In the genomic region with DNA sequence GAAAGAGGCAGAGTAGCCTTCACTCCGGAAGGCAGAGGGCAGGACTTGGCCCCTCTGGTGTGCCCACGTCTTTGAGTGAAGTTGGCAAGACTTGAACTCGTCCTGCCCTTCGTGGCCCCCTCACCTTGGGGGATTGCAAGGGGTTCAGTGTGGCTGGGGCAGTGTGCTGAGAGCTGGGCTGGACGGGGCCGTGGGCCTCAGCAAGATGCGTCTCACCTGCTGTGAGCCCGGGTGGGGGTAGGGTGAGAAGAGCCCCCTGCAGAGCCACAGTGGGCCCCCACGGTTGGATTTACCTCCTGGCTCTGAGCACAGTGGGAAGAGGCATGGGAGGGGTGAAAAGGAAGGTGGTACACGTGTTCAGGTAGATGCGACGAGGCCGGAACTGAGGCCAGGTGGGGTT, we compare ENCODE assay signal across 21 cellular contexts.
DNase-seq lines count a peak whose midpoint lies in the region; ATAC-seq and TF ChIP-seq lines count a peak whose summit lies in the region.
"Had no signal": no experiment of that assay in that cellular context is flagged by ENCODE, and none has a peak within 500 bp of the region (broad histone marks: within the 10 kb centered on the region; RNA-seq: fewer than 3 reads in every experiment).

No MANE protein-coding gene starts in this region.

- H3K27me3 Mint-ChIP-seq in WTC11 (ENCODE audit: low read depth) (no peaks in the 10 kb centered on the region), neural progenitor cell (ENCODE audit: insufficient read depth, low read depth) (peaks cover 7% of the 10 kb centered on the region)
- H3K27me3 Mint-ChIP-seq in stimulated activated memory B cell treated with anti-CD40 and anti-IgM and Interleukin-4, amounts not matched to agents 10 μg/mL and 1 μg/mL and 100 μg/mL, for 72 hours = peaks cover 69% of the 10 kb centered on the region

- H3K4me1 ChIP-seq in right atrium auricular region (no peaks in the 10 kb centered on the region), neural progenitor cell (peaks cover 7% of the 10 kb centered on the region)
- H3K4me1 ChIP-seq: HAP-1 had no signal

- H3K9me3 Mint-ChIP-seq in WTC11 (no peaks in the 10 kb centered on the region), neural progenitor cell (no peaks in the 10 kb centered on the region)
- H3K9me3 Mint-ChIP-seq in stimulated activated memory B cell treated with anti-CD40 and anti-IgM and Interleukin-4, amounts not matched to agents 10 μg/mL and 1 μg/mL and 100 μg/mL, for 72 hours = peaks cover 4% of the 10 kb centered on the region
- H3K9me3 Mint-ChIP-seq: CD8-positive, alpha-beta T cell had no signal

- H3K9me3 ChIP-seq in right atrium auricular region (no peaks in the 10 kb centered on the region), neural progenitor cell (ENCODE audit: low read depth) (no peaks in the 10 kb centered on the region)
- H3K9me3 ChIP-seq: BLaER1 treated with 17β-estradiol and CSF1 and Interleukin-3, amounts not matched to agents 10 nM and 100 nM; HAP-1 had no signal

- DNase-seq in left ventricle myocardium superior (peak; percentile 9), right atrium auricular region (ENCODE audit: low spot score) (no peak), WTC11 (ENCODE audit: low spot score) (no peak), neural progenitor cell (ENCODE audit: low spot score) (no peak), NCI-H187 treated with DMSO at 0.1 percent for 48 hours (lab: John Stamatoyannopoulos, UW) (no peak), NCI-H146 treated with DMSO at 0.1 percent for 48 hours (lab: John Stamatoyannopoulos, UW; ENCODE audit: unreplicated experiment) (no peak)
- DNase-seq: 8988T; Calu3; CD8-positive, alpha-beta T cell; DMS 273 treated with DMSO at 0.1 percent for 48 hours; DMS53; DND-41; EL; GM23248 had no signal

- peaks cover 15% of the 10 kb centered on the region for H3K4me1 Mint-ChIP-seq in WTC11
- peaks cover 16% of the 10 kb centered on the region for H3K4me1 Mint-ChIP-seq in neural progenitor cell
- no peaks in the 10 kb centered on the region for H3K4me1 Mint-ChIP-seq in stimulated activated memory B cell treated with anti-CD40 and anti-IgM and Interleukin-4, amounts not matched to agents 10 μg/mL and 1 μg/mL and 100 μg/mL, for 72 hours
- H3K4me1 Mint-ChIP-seq: B cell had no signal

- H3K4me2 ChIP-seq in neural progenitor cell = no peak overlapping the region
- H3K4me2 ChIP-seq: BLaER1 treated with 17β-estradiol and CSF1 and Interleukin-3, amounts not matched to agents 10 nM and 100 nM had no signal

- H3K4me3 Mint-ChIP-seq in WTC11 (no peak overlapping the region), neural progenitor cell (no peak overlapping the region)
- no peak overlapping the region for H3K4me3 Mint-ChIP-seq in stimulated activated memory B cell treated with anti-CD40 and anti-IgM and Interleukin-4, amounts not matched to agents 10 μg/mL and 1 μg/mL and 100 μg/mL, for 72 hours
- H3K4me3 Mint-ChIP-seq: B cell; CD8-positive, alpha-beta T cell had no signal

- no peaks in the 10 kb centered on the region for H3K79me2 ChIP-seq in neural progenitor cell (ENCODE audit: low read depth)

- intact Hi-C loops in left ventricle myocardium superior (cut with micrococcal nuclease) = no loop called here

- CTCF ChIA-PET in WTC11 (lab: Charles Lee) = no interaction called here

- no peak overlapping the region for H3K9ac ChIP-seq in neural progenitor cell
- H3K9ac ChIP-seq: BLaER1 treated with 17β-estradiol and CSF1 and Interleukin-3, amounts not matched to agents 10 nM and 100 nM; GM23248 had no signal

- H3K36me3 Mint-ChIP-seq in WTC11 = peaks cover 13% of the 10 kb centered on the region
- H3K36me3 Mint-ChIP-seq in neural progenitor cell = no peaks in the 10 kb centered on the region
- no peaks in the 10 kb centered on the region for H3K36me3 Mint-ChIP-seq in stimulated activated memory B cell treated with anti-CD40 and anti-IgM and Interleukin-4, amounts not matched to agents 10 μg/mL and 1 μg/mL and 100 μg/mL, for 72 hours
- H3K36me3 Mint-ChIP-seq: CD8-positive, alpha-beta T cell had no signal

- ATAC-seq in left ventricle myocardium superior (no peak), WTC11 (no peak), GM18867 (IDR thresholded peaks at IDR 0.05; ENCODE audit: unreplicated experiment) (no peak)
- peak; percentile 9 for ATAC-seq in stimulated activated memory B cell treated with anti-CD40 and anti-IgM and Interleukin-4, amounts not matched to agents 10 μg/mL and 1 μg/mL and 100 μg/mL, for 72 hours
- ATAC-seq: CD8-positive, alpha-beta T cell; GM12878 had no signal

- no peak overlapping the region for H2AFZ ChIP-seq in neural progenitor cell (replicated peaks)
- H2AFZ ChIP-seq: GM23248 had no signal

- H4K20me1 ChIP-seq in neural progenitor cell (ENCODE audit: low read depth) = peaks cover 9% of the 10 kb centered on the region

- POLR2A ChIA-PET in WTC11 (lab: Charles Lee) = no interaction called here

- no peaks in the 10 kb centered on the region for H3K27me3 ChIP-seq in right atrium auricular region
- H3K27me3 ChIP-seq in neural progenitor cell = no peaks in the 10 kb centered on the region

- H3F3A ChIP-seq in neural progenitor cell (ENCODE audit: low read depth) = no peaks in the 10 kb centered on the region

- peaks cover 6% of the 10 kb centered on the region for H3K36me3 ChIP-seq in right atrium auricular region
- H3K36me3 ChIP-seq in neural progenitor cell = no peaks in the 10 kb centered on the region
- H3K36me3 ChIP-seq: HAP-1 had no signal

- H3K4me3 ChIP-seq in right atrium auricular region (no peak overlapping the region), neural progenitor cell (no peak overlapping the region)
- H3K4me3 ChIP-seq: BLaER1 treated with 17β-estradiol and CSF1 and Interleukin-3, amounts not matched to agents 10 nM and 100 nM; GM12878; GM23248; HAP-1 had no signal

- H3K27ac Mint-ChIP-seq in WTC11 = 0 out of 2 replicates have a peak overlapping the region, but pooled peaks have one; percentile 32
- H3K27ac Mint-ChIP-seq in neural progenitor cell = peak overlapping the region; percentile 43
- no peak overlapping the region for H3K27ac Mint-ChIP-seq in stimulated activated memory B cell treated with anti-CD40 and anti-IgM and Interleukin-4, amounts not matched to agents 10 μg/mL and 1 μg/mL and 100 μg/mL, for 72 hours
- H3K27ac Mint-ChIP-seq: B cell; CD8-positive, alpha-beta T cell had no signal

- H3K27ac ChIP-seq in right atrium auricular region = no peak overlapping the region
- no peak overlapping the region for H3K27ac ChIP-seq in neural progenitor cell
- H3K27ac ChIP-seq: BLaER1 treated with 17β-estradiol and CSF1 and Interleukin-3, amounts not matched to agents 10 nM and 100 nM; GM23248; HL-60 had no signal

- TF ChIP-seq CTCF in right atrium auricular region (IDR thresholded peaks at IDR 0.05) = no peak
- no peak for TF ChIP-seq CTCF in WTC11 (IDR thresholded peaks at IDR 0.05)
- no peak for TF ChIP-seq CTCF in neural progenitor cell (IDR thresholded peaks at IDR 0.05)

TF ChIP-seq in WTC11, 78 proteins besides CTCF, POLR2A, EP300 and RAD21 (continues in another document):
- TF ChIP-seq, protein P1, sequence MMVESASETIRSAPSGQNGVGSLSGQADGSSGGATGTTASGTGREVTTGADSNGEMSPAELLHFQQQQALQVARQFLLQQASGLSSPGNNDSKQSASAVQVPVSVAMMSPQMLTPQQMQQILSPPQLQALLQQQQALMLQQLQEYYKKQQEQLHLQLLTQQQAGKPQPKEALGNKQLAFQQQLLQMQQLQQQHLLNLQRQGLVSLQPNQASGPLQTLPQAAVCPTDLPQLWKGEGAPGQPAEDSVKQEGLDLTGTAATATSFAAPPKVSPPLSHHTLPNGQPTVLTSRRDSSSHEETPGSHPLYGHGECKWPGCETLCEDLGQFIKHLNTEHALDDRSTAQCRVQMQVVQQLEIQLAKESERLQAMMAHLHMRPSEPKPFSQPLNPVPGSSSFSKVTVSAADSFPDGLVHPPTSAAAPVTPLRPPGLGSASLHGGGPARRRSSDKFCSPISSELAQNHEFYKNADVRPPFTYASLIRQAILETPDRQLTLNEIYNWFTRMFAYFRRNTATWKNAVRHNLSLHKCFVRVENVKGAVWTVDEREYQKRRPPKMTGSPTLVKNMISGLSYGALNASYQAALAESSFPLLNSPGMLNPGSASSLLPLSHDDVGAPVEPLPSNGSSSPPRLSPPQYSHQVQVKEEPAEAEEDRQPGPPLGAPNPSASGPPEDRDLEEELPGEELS (CRISPR knock-in tag; IDR thresholded peaks at IDR 0.05) = no peak
- TF ChIP-seq ZNF671 (CRISPR knock-in tag; IDR thresholded peaks at IDR 0.05) = no peak
- TF ChIP-seq, protein P2, sequence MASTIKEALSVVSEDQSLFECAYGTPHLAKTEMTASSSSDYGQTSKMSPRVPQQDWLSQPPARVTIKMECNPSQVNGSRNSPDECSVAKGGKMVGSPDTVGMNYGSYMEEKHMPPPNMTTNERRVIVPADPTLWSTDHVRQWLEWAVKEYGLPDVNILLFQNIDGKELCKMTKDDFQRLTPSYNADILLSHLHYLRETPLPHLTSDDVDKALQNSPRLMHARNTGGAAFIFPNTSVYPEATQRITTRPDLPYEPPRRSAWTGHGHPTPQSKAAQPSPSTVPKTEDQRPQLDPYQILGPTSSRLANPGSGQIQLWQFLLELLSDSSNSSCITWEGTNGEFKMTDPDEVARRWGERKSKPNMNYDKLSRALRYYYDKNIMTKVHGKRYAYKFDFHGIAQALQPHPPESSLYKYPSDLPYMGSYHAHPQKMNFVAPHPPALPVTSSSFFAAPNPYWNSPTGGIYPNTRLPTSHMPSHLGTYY (CRISPR knock-in tag; IDR thresholded peaks at IDR 0.05) = no peak
- TF ChIP-seq, protein P3, sequence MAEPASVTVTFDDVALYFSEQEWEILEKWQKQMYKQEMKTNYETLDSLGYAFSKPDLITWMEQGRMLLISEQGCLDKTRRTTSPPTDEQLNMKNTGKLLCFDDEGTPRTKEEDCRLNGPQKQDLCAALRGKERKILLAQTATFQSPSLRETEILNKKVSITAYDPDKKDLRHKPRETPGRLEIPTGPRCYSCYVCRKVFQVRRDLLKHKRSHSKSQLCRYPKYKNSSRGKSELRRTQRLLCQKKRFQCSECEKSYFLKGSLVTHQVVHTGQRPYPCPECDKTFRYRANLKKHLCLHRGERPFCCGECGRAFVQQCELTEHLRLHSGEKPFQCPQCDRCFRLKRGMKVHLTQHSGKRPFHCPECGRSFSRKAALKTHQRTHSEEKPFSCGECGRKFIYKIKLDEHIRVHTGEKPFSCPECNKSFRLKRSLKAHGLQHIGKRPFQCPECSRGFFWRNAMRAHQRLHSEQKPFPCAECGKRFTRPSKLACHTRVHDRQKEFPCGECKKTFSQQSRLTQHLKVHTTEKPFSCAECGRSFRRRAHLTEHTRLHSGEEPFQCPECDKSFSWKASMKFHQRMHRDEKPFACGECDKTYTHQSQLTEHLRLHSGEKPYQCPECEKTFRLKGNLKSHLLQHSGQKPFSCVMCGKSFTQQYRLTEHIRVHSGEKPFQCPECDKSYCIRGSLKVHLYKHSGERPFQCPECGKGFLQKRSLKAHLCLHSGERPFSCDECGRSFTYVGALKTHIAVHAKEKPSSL (CRISPR knock-in tag; conservative IDR thresholded peaks at IDR 0.05) = no peak
- no peak for TF ChIP-seq SMAD4 (CRISPR knock-in tag; IDR thresholded peaks at IDR 0.05)
- no peak for TF ChIP-seq MYBL2 (CRISPR knock-in tag; IDR thresholded peaks at IDR 0.05)
- no peak for TF ChIP-seq NR3C1 (CRISPR knock-in tag; conservative IDR thresholded peaks at IDR 0.05; ENCODE audit: low read depth)
- no peak for TF ChIP-seq NFATC4 (CRISPR knock-in tag; IDR thresholded peaks at IDR 0.05)
- no peak for TF ChIP-seq RELA (CRISPR knock-in tag; IDR thresholded peaks at IDR 0.05; ENCODE audit: borderline replicate concordance)
